ENCODE assay signal across 15 cellular contexts in the genomic region with DNA sequence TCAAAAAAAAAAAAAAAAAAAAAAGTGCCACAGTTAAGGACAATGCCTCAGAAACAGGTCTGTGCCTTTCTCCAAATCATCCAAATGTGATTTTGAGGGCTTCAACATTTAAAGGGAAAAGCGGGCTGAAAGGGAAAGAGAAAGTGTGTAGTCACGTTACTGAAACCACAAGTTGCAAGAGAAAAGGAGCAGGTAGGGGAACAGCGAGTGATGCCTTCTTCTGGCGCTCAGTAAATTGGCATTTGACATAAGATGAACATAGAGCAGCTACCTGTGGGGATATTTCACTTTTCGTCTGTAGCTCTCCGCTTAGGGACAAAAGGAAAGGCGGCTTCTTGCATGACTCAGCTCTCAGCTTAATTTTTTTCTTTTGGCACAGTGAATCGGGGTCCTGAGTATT. TPM values are rescaled to one million over a fixed set of nuclear protein-coding genes. Genes with fewer than 3 reads are reported as not detected.
DNase-seq lines count a peak whose midpoint lies in the region; ATAC-seq and TF ChIP-seq lines count a peak whose summit lies in the region.
"Had no signal": no experiment of that assay in that cellular context is flagged by ENCODE, and none has a peak within 500 bp of the region (broad histone marks: within the 10 kb centered on the region; RNA-seq: fewer than 3 reads in every experiment).

No MANE protein-coding gene starts in this region.

- no peaks in the 10 kb centered on the region for H3K79me1 ChIP-seq in H9 (ENCODE audit: insufficient read depth, low read depth, low read length, poor library complexity, severe bottlenecking)
- no peaks in the 10 kb centered on the region for H3K79me1 ChIP-seq in mesenchymal stem cell (replicated peaks; ENCODE audit: low read length, poor library complexity, severe bottlenecking)

- ATAC-seq in stimulated activated naive CD8-positive, alpha-beta T cell treated with anti-CD3 and anti-CD28 coated beads, Interleukin-15, Interleukin-2, amounts not matched to agents 100 U/mL and 50 U/mL, for 24 hours: peak; percentile 36
- ATAC-seq: gastroesophageal sphincter had no signal

- H3K36me3 ChIP-seq in mesenchymal stem cell (ENCODE audit: control insufficient read depth in 1 of 2, insufficient read depth in 2 of 2, low read depth in 1 of 2, low read length in 2 of 2): no peaks in the 10 kb centered on the region
- H3K36me3 ChIP-seq: gastroesophageal sphincter had no signal

- H3K56ac ChIP-seq in H9 (ENCODE audit: insufficient read length, low read depth, low read length): no peak overlapping the region

- H3K27ac Mint-ChIP-seq in activated naive CD4-positive, alpha-beta T cell treated with anti-CD3 and anti-CD28 coated beads, Interleukin-2, amount 50 U/mL, for 24 hours: peak overlapping the region; percentile 31
- H3K27ac Mint-ChIP-seq in IgD-negative memory B cell: peak overlapping the region in 2 of 3 donors; percentile 12 to 18
- H3K27ac Mint-ChIP-seq in activated naive CD8-positive, alpha-beta T cell treated with anti-CD3 and anti-CD28 coated beads for 36 hours: no peak overlapping the region
- H3K27ac Mint-ChIP-seq in H9: no peak overlapping the region

- H3K9me3 ChIP-seq in H9 (ENCODE audit: control insufficient read depth, low read depth, low read length): no peaks in the 10 kb centered on the region
- H3K9me3 ChIP-seq in mesenchymal stem cell (ENCODE audit: control insufficient read depth, low read length): no peaks in the 10 kb centered on the region
- H3K9me3 ChIP-seq: thyroid gland had no signal

- H3K9ac ChIP-seq in H9 (ENCODE audit: extremely low read depth, insufficient read length, low read length) (no peak overlapping the region), mesenchymal stem cell (ENCODE audit: low read length) (no peak overlapping the region)
- H3K9ac ChIP-seq: parathyroid adenoma had no signal

- H2AK5ac ChIP-seq in H9 (ENCODE audit: insufficient read length, low read length): no peak overlapping the region
- H2AK5ac ChIP-seq in mesenchymal stem cell (ENCODE audit: low read length, severe bottlenecking): no peak overlapping the region

- H3K36me3 Mint-ChIP-seq in activated naive CD4-positive, alpha-beta T cell treated with anti-CD3 and anti-CD28 coated beads, Interleukin-2, amount 50 U/mL, for 24 hours: no peaks in the 10 kb centered on the region
- H3K36me3 Mint-ChIP-seq in IgD-negative memory B cell: peaks cover 2% of the 10 kb centered on the region
- H3K36me3 Mint-ChIP-seq in activated naive CD8-positive, alpha-beta T cell treated with anti-CD3 and anti-CD28 coated beads for 36 hours: no peaks in the 10 kb centered on the region
- no peaks in the 10 kb centered on the region for H3K36me3 Mint-ChIP-seq in H9 (ENCODE audit: insufficient read depth in 1 of 3, low read depth in 3 of 3)

- H4K5ac ChIP-seq in H9 (ENCODE audit: insufficient read length, low read depth, low read length): no peak overlapping the region

- H3K79me2 ChIP-seq in H9 (ENCODE audit: insufficient read depth, low read length): no peaks in the 10 kb centered on the region
- H3K79me2 ChIP-seq: parathyroid adenoma had no signal

- DNase-seq in activated naive CD4-positive, alpha-beta T cell (lab: John Stamatoyannopoulos, UW): no peak
- no peak for DNase-seq in activated naive CD8-positive, alpha-beta T cell treated with anti-CD3 and anti-CD28 coated beads for 36 hours
- DNase-seq in stimulated activated naive CD8-positive, alpha-beta T cell treated with anti-CD3 and anti-CD28 coated beads, Interleukin-15, Interleukin-2, amounts not matched to agents 100 U/mL and 50 U/mL, for 24 hours: no peak
- DNase-seq in H9: no peak
- no peak for DNase-seq in mesenchymal stem cell
- DNase-seq in activated effector memory CD4-positive, alpha-beta T cell treated with Interleukin-2 at 50 U/mL for 16 hours: no peak
- DNase-seq: C1 segment of cervical spinal cord, dorsolateral prefrontal cortex, NCI-H1694 treated with DMSO at 0.1 percent for 48 hours, T1000, thyroid gland had no signal

- H3K4me2 ChIP-seq in H9 (ENCODE audit: insufficient read depth, insufficient read length, low read length) (no peak overlapping the region), mesenchymal stem cell (ENCODE audit: low read length, poor library complexity, severe bottlenecking) (no peak overlapping the region)

- H2BK15ac ChIP-seq in H9 (ENCODE audit: low read depth, low read length) (no peak overlapping the region), mesenchymal stem cell (ENCODE audit: low read depth, poor library complexity, severe bottlenecking) (no peak overlapping the region)

- H4K20me1 ChIP-seq in H9 (ENCODE audit: control insufficient read depth, insufficient read depth, insufficient read length): no peaks in the 10 kb centered on the region

- H3K27ac ChIP-seq in H9 (ENCODE audit: insufficient read length, low read depth, low read length) (no peak overlapping the region), mesenchymal stem cell (ENCODE audit: low read length, poor library complexity, severe bottlenecking) (no peak overlapping the region)
- H3K27ac ChIP-seq: dorsolateral prefrontal cortex, gastroesophageal sphincter, parathyroid adenoma, thyroid gland had no signal

- no peak overlapping the region for H2BK20ac ChIP-seq in H9 (ENCODE audit: low read depth, low read length, poor library complexity, severe bottlenecking)

- H3K4ac ChIP-seq in H9 (ENCODE audit: low read depth, low read length) (no peak overlapping the region), mesenchymal stem cell (ENCODE audit: low read depth in 1 of 2, low read length in 2 of 2) (no peak overlapping the region)

- H3K23ac ChIP-seq in H9 (ENCODE audit: insufficient read length, low read depth, low read length): no peak overlapping the region
- H3K23ac ChIP-seq in mesenchymal stem cell (ENCODE audit: low read length in 2 of 2): no peak overlapping the region

- no peaks in the 10 kb centered on the region for H3K23me2 ChIP-seq in H9 (ENCODE audit: insufficient read length, low read depth, low read length, poor library complexity, severe bottlenecking)

- no peaks in the 10 kb centered on the region for H3K27me3 Mint-ChIP-seq in activated naive CD4-positive, alpha-beta T cell treated with anti-CD3 and anti-CD28 coated beads, Interleukin-2, amount 50 U/mL, for 24 hours
- peaks cover 23% of the 10 kb centered on the region for H3K27me3 Mint-ChIP-seq in IgD-negative memory B cell
- H3K27me3 Mint-ChIP-seq in activated naive CD8-positive, alpha-beta T cell treated with anti-CD3 and anti-CD28 coated beads for 36 hours: peaks cover 6% of the 10 kb centered on the region
- no peaks in the 10 kb centered on the region; the same call in 1 of the 2 replicates for H3K27me3 Mint-ChIP-seq in H9 (ENCODE audit: low read depth)

- no peaks in the 10 kb centered on the region for H3K9me3 Mint-ChIP-seq in activated naive CD4-positive, alpha-beta T cell treated with anti-CD3 and anti-CD28 coated beads, Interleukin-2, amount 50 U/mL, for 24 hours
- no peaks in the 10 kb centered on the region for H3K9me3 Mint-ChIP-seq in IgD-negative memory B cell
- H3K9me3 Mint-ChIP-seq in activated naive CD8-positive, alpha-beta T cell treated with anti-CD3 and anti-CD28 coated beads for 36 hours: peaks cover 3% of the 10 kb centered on the region
- no peaks in the 10 kb centered on the region for H3K9me3 Mint-ChIP-seq in H9

- no peak overlapping the region for H3K18ac ChIP-seq in H9 (ENCODE audit: insufficient read length, low read depth, low read length)
- no peak overlapping the region for H3K18ac ChIP-seq in mesenchymal stem cell (ENCODE audit: low read depth in 1 of 2, low read length in 2 of 2)

- H3T11ph ChIP-seq in H9 (ENCODE audit: low read length): no peak overlapping the region

- H3K14ac ChIP-seq in H9 (ENCODE audit: insufficient read depth, low read length): no peak overlapping the region
- H3K14ac ChIP-seq in mesenchymal stem cell (ENCODE audit: low read length in 2 of 2): no peak overlapping the region

- TF ChIP-seq CTCF in H9 (conservative IDR thresholded peaks at IDR 0.05): no peak

- no peak overlapping the region for H3K4me3 ChIP-seq in mesenchymal stem cell (ENCODE audit: insufficient read depth in 1 of 2, low read depth in 1 of 2, low read length in 2 of 2)
- H3K4me3 ChIP-seq: dorsolateral prefrontal cortex, gastroesophageal sphincter, thyroid gland had no signal

- H2BK12ac ChIP-seq in H9 (ENCODE audit: insufficient read length, low read depth, low read length): no peak overlapping the region
- H2BK12ac ChIP-seq in mesenchymal stem cell (ENCODE audit: low read length in 2 of 2): no peak overlapping the region

- H4K91ac ChIP-seq in H9 (ENCODE audit: insufficient read length, low read depth, low read length): no peak overlapping the region
- H4K91ac ChIP-seq in mesenchymal stem cell (ENCODE audit: low read length): no peak overlapping the region

- H2BK120ac ChIP-seq in H9 (ENCODE audit: low read depth, low read length, poor library complexity, severe bottlenecking) (no peak overlapping the region), mesenchymal stem cell (ENCODE audit: low read depth, low read length) (no peak overlapping the region)

- peak overlapping the region; percentile 78 for H3K4me3 Mint-ChIP-seq in activated naive CD4-positive, alpha-beta T cell treated with anti-CD3 and anti-CD28 coated beads, Interleukin-2, amount 50 U/mL, for 24 hours
- peak overlapping the region; percentile 26 to 86 (median 72) for H3K4me3 Mint-ChIP-seq in IgD-negative memory B cell
- H3K4me3 Mint-ChIP-seq in activated naive CD8-positive, alpha-beta T cell treated with anti-CD3 and anti-CD28 coated beads for 36 hours: peak overlapping the region; percentile 48
- no peak overlapping the region for H3K4me3 Mint-ChIP-seq in H9

- H3K4me1 Mint-ChIP-seq in activated naive CD4-positive, alpha-beta T cell treated with anti-CD3 and anti-CD28 coated beads, Interleukin-2, amount 50 U/mL, for 24 hours: peaks cover 30% of the 10 kb centered on the region
- H3K4me1 Mint-ChIP-seq in IgD-negative memory B cell (peaks cover 13 to 21% (median 14%) of the 10 kb centered on the region in 3 donors), H9 (peaks cover 12 to 20% of the 10 kb centered on the region in 2 experiments)
- H3K4me1 Mint-ChIP-seq in activated naive CD8-positive, alpha-beta T cell treated with anti-CD3 and anti-CD28 coated beads for 36 hours: peaks cover 38% of the 10 kb centered on the region

- H2AFZ ChIP-seq in H9 (ENCODE audit: low read length): no peak overlapping the region
- no peak overlapping the region for H2AFZ ChIP-seq in mesenchymal stem cell (ENCODE audit: low read depth, low read length)
- H2AFZ ChIP-seq: parathyroid adenoma had no signal

- H3K27me3 ChIP-seq in H9 (ENCODE audit: insufficient read depth, low read length) (no peaks in the 10 kb centered on the region), mesenchymal stem cell (ENCODE audit: control insufficient read depth in 1 of 2, insufficient read depth in 1 of 2, low read length in 2 of 2) (peaks cover 0 to 15% of the 10 kb centered on the region in 2 experiments)
- H3K27me3 ChIP-seq: dorsolateral prefrontal cortex, gastroesophageal sphincter, thyroid gland had no signal

- H3K4me1 ChIP-seq in H9 (ENCODE audit: insufficient read depth, low read length) (no peaks in the 10 kb centered on the region), mesenchymal stem cell (ENCODE audit: control insufficient read depth, insufficient read depth, low read depth, low read length) (peaks cover 8% of the 10 kb centered on the region)
- H3K4me1 ChIP-seq: gastroesophageal sphincter, parathyroid adenoma had no signal

- H2BK5ac ChIP-seq in H9 (ENCODE audit: insufficient read length, low read length): no peak overlapping the region
- no peak overlapping the region for H2BK5ac ChIP-seq in mesenchymal stem cell (ENCODE audit: low read depth, low read length, poor library complexity, severe bottlenecking)

- WGBS in H9 (ENCODE audit: extremely low coverage, insufficient read length, low lambda C conversion rate): no CpG with 5 or more reads among the region's 8 CpGs
- WGBS in mesenchymal stem cell: 79% methylated on average over 8 of the region's 8 CpGs

- H4K8ac ChIP-seq in H9 (replicated peaks; ENCODE audit: insufficient read length, low read depth, low read length) (no peak overlapping the region), mesenchymal stem cell (ENCODE audit: low read length) (no peak overlapping the region)

RNA-seq across cellular contexts. Expression of gene CMTM2, which starts 11.1 kb away (rescaled TPM):
- polyA plus RNA-seq in IgD-negative memory B cell: not detected
- total RNA-seq in activated naive CD8-positive, alpha-beta T cell treated with anti-CD3 and anti-CD28 coated beads for 36 hours: not detected
- total RNA-seq in H9 (2021): not detected in 2 replicates
- not detected for polyA plus RNA-seq in mesenchymal stem cell (2013, experiment 1 of 2)
- polyA plus RNA-seq in mesenchymal stem cell (2013, experiment 2 of 2): not detected
- total RNA-seq: gastroesophageal sphincter had no signal

RNA-seq across cellular contexts. Expression of gene CMTM3, which starts 14.2 kb away (rescaled TPM):
- polyA plus RNA-seq in IgD-negative memory B cell: 5.2 TPM
- total RNA-seq in activated naive CD8-positive, alpha-beta T cell treated with anti-CD3 and anti-CD28 coated beads for 36 hours: 10 to 100 TPM; 55.1 to 60.5 TPM
- total RNA-seq in H9 (2021): 39.2 and 41.0 TPM in 2 replicates
- polyA plus RNA-seq in mesenchymal stem cell (2013, experiment 1 of 2): 115 TPM
- 117 TPM for polyA plus RNA-seq in mesenchymal stem cell (2013, experiment 2 of 2)

RNA-seq across cellular contexts. Expression of gene CMTM1, which starts 24.1 kb away (rescaled TPM):
- polyA plus RNA-seq in IgD-negative memory B cell: not detected
- total RNA-seq in activated naive CD8-positive, alpha-beta T cell treated with anti-CD3 and anti-CD28 coated beads for 36 hours: 1 to 10 TPM; 2.8 to 5.9 TPM
- 2.1 and 2.6 TPM in 2 replicates for total RNA-seq in H9 (2021)
- 1.8 TPM for polyA plus RNA-seq in mesenchymal stem cell (2013, experiment 1 of 2)
- 1.5 TPM for polyA plus RNA-seq in mesenchymal stem cell (2013, experiment 2 of 2)

RNA-seq across cellular contexts. Expression of gene CKLF, which starts 37.9 kb away (rescaled TPM):
- polyA plus RNA-seq in IgD-negative memory B cell: 50.8 TPM
- 100 to 1,000 TPM in 1 of 2 experiments, 10 to 100 TPM in 1; 93.0 to 103 TPM for total RNA-seq in activated naive CD8-positive, alpha-beta T cell treated with anti-CD3 and anti-CD28 coated beads for 36 hours
- total RNA-seq in H9 (2021): 23.1 and 25.9 TPM in 2 replicates
- 47.1 TPM for polyA plus RNA-seq in mesenchymal stem cell (2013, experiment 1 of 2)
- 49.9 TPM for polyA plus RNA-seq in mesenchymal stem cell (2013, experiment 2 of 2)

RNA-seq across cellular contexts. Expression of gene TK2, which starts 40.4 kb away (rescaled TPM):
- polyA plus RNA-seq in IgD-negative memory B cell: 1.6 TPM
- total RNA-seq in activated naive CD8-positive, alpha-beta T cell treated with anti-CD3 and anti-CD28 coated beads for 36 hours: 1 to 10 TPM; 5.6 to 6.9 TPM
- total RNA-seq in H9 (2021): 5.2 and 6.3 TPM in 2 replicates
- 12.5 TPM for polyA plus RNA-seq in mesenchymal stem cell (2013, experiment 1 of 2)
- polyA plus RNA-seq in mesenchymal stem cell (2013, experiment 2 of 2): 12.8 TPM

Comparison
In these comparisons a context has a peak if more than half of its experiments do, and no peak if none do; other contexts are left out.
1. H3K27ac Mint-ChIP-seq: peak in activated naive CD4-positive, alpha-beta T cell treated with anti-CD3 and anti-CD28 coated beads, Interleukin-2, amount 50 U/mL, for 24 hours (single experiment) and IgD-negative memory B cell (2 of 3); none in activated naive CD8-positive, alpha-beta T cell treated with anti-CD3 and anti-CD28 coated beads for 36 hours (single experiment) and H9 (0 of 3).
2. H3K4me3 Mint-ChIP-seq: peak in activated naive CD4-positive, alpha-beta T cell treated with anti-CD3 and anti-CD28 coated beads, Interleukin-2, amount 50 U/mL, for 24 hours (single experiment), IgD-negative memory B cell (4 of 4) and activated naive CD8-positive, alpha-beta T cell treated with anti-CD3 and anti-CD28 coated beads for 36 hours (single experiment); none in H9 (0 of 2).